8 cellular contexts compared by ENCODE assay signal in the genomic region with DNA sequence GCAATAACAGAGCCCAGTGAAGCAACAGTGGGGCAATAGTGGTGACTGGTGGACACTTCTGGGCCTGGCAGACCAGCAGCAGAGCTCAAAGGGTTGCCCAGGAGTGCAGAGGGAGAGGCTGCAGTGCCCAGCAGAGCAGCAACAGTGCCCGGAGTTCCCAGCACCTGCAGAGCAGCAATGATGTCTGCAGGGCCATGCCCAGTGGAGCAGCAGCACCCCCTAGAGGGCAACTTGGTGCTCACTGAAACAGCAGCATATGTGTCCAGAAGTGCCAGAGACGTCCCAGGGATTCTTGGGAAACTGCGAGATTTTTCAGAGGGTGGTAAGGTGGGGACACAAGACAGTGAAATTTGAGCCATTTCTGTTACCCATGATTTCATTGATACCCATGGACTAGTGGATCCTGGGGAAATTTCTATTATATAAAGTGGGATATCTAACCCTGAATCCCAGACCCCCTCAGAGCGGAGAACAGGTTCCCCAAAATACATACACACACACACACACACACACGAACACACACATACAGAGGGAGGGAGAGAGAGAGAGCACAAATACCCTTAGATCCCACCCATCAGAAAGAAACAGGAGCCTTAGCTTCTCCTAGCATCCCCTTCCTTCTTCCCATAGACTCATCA.
A peak's percentile ranks its signal among the peaks of the same experiment; 100 is the strongest.
DNase-seq lines count a peak whose midpoint lies in the region; ATAC-seq and TF ChIP-seq lines count a peak whose summit lies in the region.

No MANE protein-coding gene starts in this region.

- H3K56ac ChIP-seq in IMR-90 (ENCODE audit: extremely low read depth, insufficient read depth, low read length): no peak overlapping the region

- peak; percentile 41 for TF ChIP-seq CTCF in IMR-90 (conservative IDR thresholded peaks at IDR 0.05; ENCODE audit: low read depth, low read length)
- peak; percentile 90 for TF ChIP-seq CTCF in OCI-LY7 (conservative IDR thresholded peaks at IDR 0.05; ENCODE audit: low read length)

- intact Hi-C loops in IMR-90 (cut with micrococcal nuclease): loop anchor here (1.0 to 5.0 kb wide), 3 partner anchors 486 to 965 kb away; no protein-coding TSS in a partner anchor
- intact Hi-C loops in OCI-LY7 (cut with micrococcal nuclease; ENCODE audit: unreplicated experiment): loop anchor here (5.0 kb wide), 2 partner anchors 136 to 966 kb away; no protein-coding TSS in a partner anchor
- intact Hi-C loops in left cardiac atrium (cut with DNase I): loop anchor here in 1 of 2 donors (5.0 kb wide), 2 partner anchors 486 to 966 kb away; no protein-coding TSS in a partner anchor

- H4K20me1 ChIP-seq in IMR-90 (ENCODE audit: insufficient read depth, low read length): no peaks in the 10 kb centered on the region
- no peaks in the 10 kb centered on the region for H4K20me1 ChIP-seq in OCI-LY7 (ENCODE audit: insufficient read depth, low read length)

- H3K9me2 ChIP-seq in OCI-LY7 (ENCODE audit: insufficient read depth, low read length): no peaks in the 10 kb centered on the region

- BruUV-seq in IMR-90 (replicated peaks; lab: Mats Ljungman, UMichigan) (no TSS peak), OCI-LY7 (replicated peaks; lab: Mats Ljungman, UMichigan) (no TSS peak)

- no peak overlapping the region for H3K27ac ChIP-seq in IMR-90 (ENCODE audit: insufficient read depth, low read length)
- no peak overlapping the region for H3K27ac ChIP-seq in OCI-LY7 (ENCODE audit: low read depth, low read length, poor library complexity, severe bottlenecking)

- H2BK20ac ChIP-seq in IMR-90 (ENCODE audit: low read depth, low read length): no peak overlapping the region

- no peak for TF ChIP-seq POLR2A in IMR-90 (IDR thresholded peaks at IDR 0.05; ENCODE audit: low read depth, low read length)

- H2BK15ac ChIP-seq in IMR-90 (ENCODE audit: low read depth, low read length): no peak overlapping the region

- no peak overlapping the region for H2AK5ac ChIP-seq in IMR-90 (ENCODE audit: low read depth, low read length)

- no peak overlapping the region for H3K14ac ChIP-seq in IMR-90 (replicated peaks; ENCODE audit: low read depth, low read length)

- H2BK5ac ChIP-seq in IMR-90 (ENCODE audit: low read depth, low read length, poor library complexity, severe bottlenecking): no peak overlapping the region

- no peak overlapping the region for H3K18ac ChIP-seq in IMR-90 (ENCODE audit: low read depth, low read length)

- no peak overlapping the region for H3K9ac ChIP-seq in IMR-90 (ENCODE audit: low read depth, low read length)

- H3K36me3 ChIP-seq in IMR-90 (ENCODE audit: control insufficient read depth, insufficient read depth, low read length): no peaks in the 10 kb centered on the region
- H3K36me3 ChIP-seq in OCI-LY7 (ENCODE audit: insufficient read depth, low read length): no peaks in the 10 kb centered on the region

- H3K4me3 ChIP-seq in IMR-90 (ENCODE audit: insufficient read depth, low read depth, low read length): no peak overlapping the region
- no peak overlapping the region for H3K4me3 ChIP-seq in OCI-LY7 (ENCODE audit: low read depth, low read length, poor library complexity, severe bottlenecking)

- peaks cover 20% of the 10 kb centered on the region for H3K9me3 ChIP-seq in IMR-90 (ENCODE audit: control insufficient read depth, insufficient read depth, low read length)
- no peaks in the 10 kb centered on the region for H3K9me3 ChIP-seq in OCI-LY7 (ENCODE audit: low read length)

- H2BK120ac ChIP-seq in IMR-90 (ENCODE audit: low read depth, low read length): no peak overlapping the region

- H3K79me1 ChIP-seq in IMR-90 (ENCODE audit: low read depth in 1 of 2, low read length in 2 of 2): no peaks in the 10 kb centered on the region

- H3K4me1 ChIP-seq in IMR-90 (ENCODE audit: control insufficient read depth, insufficient read depth, low read length) (no peaks in the 10 kb centered on the region), OCI-LY7 (ENCODE audit: insufficient read depth, low read length, poor library complexity, severe bottlenecking) (no peaks in the 10 kb centered on the region)

- no peak overlapping the region for H3K23ac ChIP-seq in IMR-90 (ENCODE audit: low read depth, low read length)

- no peak overlapping the region for H4K91ac ChIP-seq in IMR-90 (ENCODE audit: insufficient read depth, low read depth, low read length)

- H3K4me2 ChIP-seq in IMR-90 (ENCODE audit: low read depth, low read length) (no peak overlapping the region), OCI-LY7 (ENCODE audit: low read length) (no peak overlapping the region)

- dilution Hi-C loops in IMR-90 (cut with HindIII; ENCODE audit: low sequenced_read_pairs, unreplicated experiment): no loop called here

- H3K9me1 ChIP-seq in IMR-90 (ENCODE audit: insufficient read depth, low read length): no peaks in the 10 kb centered on the region

- POLR2A ChIA-PET in IMR-90 (lab: Charles Lee; ENCODE audit: unreplicated experiment): no interaction called here
- POLR2A ChIA-PET in OCI-LY7 (lab: Charles Lee): no interaction called here

- ATAC-seq in IMR-90 (ENCODE audit: low read depth) (peak; percentile 68), left cardiac atrium (peak; percentile 44 to 64), HG03520 (IDR thresholded peaks at IDR 0.05; ENCODE audit: unreplicated experiment) (no peak), GM19452 (IDR thresholded peaks at IDR 0.05; ENCODE audit: unreplicated experiment) (no peak)

- CTCF ChIA-PET in IMR-90 (lab: Yijun Ruan, JAX) (no interaction called here), OCI-LY7 (lab: Charles Lee; ENCODE audit: unreplicated experiment) (interaction anchor here (0.6 kb wide), 1 partner anchor 41 kb away, joined by 3 read pairs; no protein-coding TSS in a partner anchor)

- H3K79me2 ChIP-seq in OCI-LY7 (ENCODE audit: insufficient read depth, low read depth, low read length): no peaks in the 10 kb centered on the region

- 14% methylated on average over 1 of the region's 5 CpGs; no CpG with 5 or more reads in 1 of the 2 experiments for WGBS in IMR-90 (ENCODE audit: extremely low coverage in 2 of 2, insufficient read length in 1 of 2), 2 experiments

- in situ Hi-C loops in IMR-90 (cut with MboI; ENCODE audit: low sequenced_read_pairs): no loop called here

- no peaks in the 10 kb centered on the region for H3K27me3 ChIP-seq in IMR-90 (ENCODE audit: control insufficient read depth, insufficient read depth, low read length)

- no peak overlapping the region for H3K4ac ChIP-seq in IMR-90 (ENCODE audit: low read depth, low read length)

- no peak overlapping the region for H2AK9ac ChIP-seq in IMR-90 (replicated peaks; ENCODE audit: low read depth, low read length, poor library complexity)

- no peak overlapping the region for H2AFZ ChIP-seq in IMR-90 (replicated peaks; ENCODE audit: low read length, poor library complexity)
- H2AFZ ChIP-seq in OCI-LY7 (ENCODE audit: low read length): no peak overlapping the region

- H4K5ac ChIP-seq in IMR-90 (ENCODE audit: low read depth, low read length): no peak overlapping the region

- no peak overlapping the region for H4K8ac ChIP-seq in IMR-90 (ENCODE audit: low read depth in 2 of 2, low read length in 2 of 2)

- peak; percentile 79 for DNase-seq in DMS79 treated with DMSO at 0.1 percent for 48 hours (lab: John Stamatoyannopoulos, UW)
- peak; percentile 6 for DNase-seq in IMR-90
- DNase-seq in OCI-LY7 (ENCODE audit: low spot score): peak; percentile 58
- DNase-seq in activated naive CD4-positive, alpha-beta T cell treated with Interleukin-2 at 50 U/mL for 16 hours: peak; percentile 21
- DNase-seq in left cardiac atrium: peak; percentile 53
- peak; percentile 33 for DNase-seq in renal cortical epithelial cell (ENCODE audit: low read depth)

- TF ChIP-seq RAD21 in IMR-90 (IDR thresholded peaks at IDR 0.05; ENCODE audit: low read length): peak; percentile 55

TF ChIP-seq in IMR-90, 13 proteins besides CTCF, POLR2A, EP300 and RAD21:
- no peak for TF ChIP-seq BHLHE40 (IDR thresholded peaks at IDR 0.05; ENCODE audit: low read depth, low read length)
- TF ChIP-seq SMC3 (IDR thresholded peaks at IDR 0.05; ENCODE audit: low read depth, low read length): no peak
- no peak for TF ChIP-seq CHD1 (IDR thresholded peaks at IDR 0.05; ENCODE audit: low read depth, low read length)
- TF ChIP-seq RCOR1 (IDR thresholded peaks at IDR 0.05; ENCODE audit: insufficient replicate concordance, low read length): no peak
- TF ChIP-seq FOS (IDR thresholded peaks at IDR 0.05; ENCODE audit: low read depth, low read length): no peak
- no peak for TF ChIP-seq RFX5 (IDR thresholded peaks at IDR 0.05; ENCODE audit: low read depth, low read length)
- no peak for TF ChIP-seq MAFK (IDR thresholded peaks at IDR 0.05; ENCODE audit: low read depth, low read length)
- TF ChIP-seq CEBPB (IDR thresholded peaks at IDR 0.05; ENCODE audit: low read depth, low read length): no peak
- no peak for TF ChIP-seq MAZ (IDR thresholded peaks at IDR 0.05; ENCODE audit: borderline replicate concordance, low read depth, low read length)
- TF ChIP-seq NFE2L2 (IDR thresholded peaks at IDR 0.05; ENCODE audit: low read depth, low read length): no peak
- no peak for TF ChIP-seq MXI1 (IDR thresholded peaks at IDR 0.05; ENCODE audit: borderline replicate concordance, low read depth, low read length)
- TF ChIP-seq, protein P1, sequence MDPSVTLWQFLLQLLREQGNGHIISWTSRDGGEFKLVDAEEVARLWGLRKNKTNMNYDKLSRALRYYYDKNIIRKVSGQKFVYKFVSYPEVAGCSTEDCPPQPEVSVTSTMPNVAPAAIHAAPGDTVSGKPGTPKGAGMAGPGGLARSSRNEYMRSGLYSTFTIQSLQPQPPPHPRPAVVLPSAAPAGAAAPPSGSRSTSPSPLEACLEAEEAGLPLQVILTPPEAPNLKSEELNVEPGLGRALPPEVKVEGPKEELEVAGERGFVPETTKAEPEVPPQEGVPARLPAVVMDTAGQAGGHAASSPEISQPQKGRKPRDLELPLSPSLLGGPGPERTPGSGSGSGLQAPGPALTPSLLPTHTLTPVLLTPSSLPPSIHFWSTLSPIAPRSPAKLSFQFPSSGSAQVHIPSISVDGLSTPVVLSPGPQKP (IDR thresholded peaks at IDR 0.05; ENCODE audit: borderline replicate concordance, low read depth, low read length): no peak
- TF ChIP-seq, protein P2, sequence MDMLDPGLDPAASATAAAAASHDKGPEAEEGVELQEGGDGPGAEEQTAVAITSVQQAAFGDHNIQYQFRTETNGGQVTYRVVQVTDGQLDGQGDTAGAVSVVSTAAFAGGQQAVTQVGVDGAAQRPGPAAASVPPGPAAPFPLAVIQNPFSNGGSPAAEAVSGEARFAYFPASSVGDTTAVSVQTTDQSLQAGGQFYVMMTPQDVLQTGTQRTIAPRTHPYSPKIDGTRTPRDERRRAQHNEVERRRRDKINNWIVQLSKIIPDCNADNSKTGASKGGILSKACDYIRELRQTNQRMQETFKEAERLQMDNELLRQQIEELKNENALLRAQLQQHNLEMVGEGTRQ (IDR thresholded peaks at IDR 0.05; ENCODE audit: low read depth, low read length): no peak
TF ChIP-seq in IMR-90: peak in this region for 0.

Comparison
In these comparisons a context has a peak if more than half of its experiments do, and no peak if none do; other contexts are left out.
1. DNase-seq: peak in every context shown above with its lines; median percentile 79 in DMS79 treated with DMSO at 0.1 percent for 48 hours; 58 in OCI-LY7; 53 in left cardiac atrium; 33 in renal cortical epithelial cell; 21 in activated naive CD4-positive, alpha-beta T cell treated with Interleukin-2 at 50 U/mL for 16 hours; 6 in IMR-90.
2. ATAC-seq: peak in IMR-90 (single experiment) and left cardiac atrium (2 of 2); none in HG03520 (single experiment) and GM19452 (single experiment).